8 cellular contexts compared by ENCODE assay signal in genomic region chr15:73683624-73684536, GRCh38. TPM values are rescaled to one million over a fixed set of nuclear protein-coding genes. Genes with fewer than 3 reads are reported as not detected.
DNase-seq lines count a peak whose midpoint lies in the region; ATAC-seq lines count a peak whose summit lies in the region.

Gene CD276, plus strand, starts transcription at chr15:73684383. Its CDS starts 15,257 bp downstream, at chr15:73699640.

- H3K36me3 Mint-ChIP-seq in activated CD4-positive, alpha-beta T cell treated with anti-CD3 and anti-CD28 coated beads for 36 hours (ENCODE audit: low read depth) = no peaks in the 10 kb centered on the region
- no peaks in the 10 kb centered on the region for H3K36me3 Mint-ChIP-seq in activated CD4-positive, alpha-beta T cell treated with anti-CD3 and anti-CD28 coated beads, Interleukin-2, amount 10 ng/mL, durations not matched to agents 7 days and 5 days (ENCODE audit: low read depth)

- H3K27me3 Mint-ChIP-seq in activated CD4-positive, alpha-beta T cell treated with anti-CD3 and anti-CD28 coated beads for 36 hours = peaks cover 57% of the 10 kb centered on the region
- H3K27me3 Mint-ChIP-seq in activated CD4-positive, alpha-beta T cell treated with anti-CD3 and anti-CD28 coated beads, Interleukin-2, amount 10 ng/mL, durations not matched to agents 7 days and 5 days = peaks cover 68% of the 10 kb centered on the region

- peaks cover 33% of the 10 kb centered on the region for H3K4me1 Mint-ChIP-seq in activated CD4-positive, alpha-beta T cell treated with anti-CD3 and anti-CD28 coated beads for 36 hours
- H3K4me1 Mint-ChIP-seq in activated CD4-positive, alpha-beta T cell treated with anti-CD3 and anti-CD28 coated beads, Interleukin-2, amount 10 ng/mL, durations not matched to agents 7 days and 5 days = peaks cover 3% of the 10 kb centered on the region

- peak; percentile 41 for DNase-seq in activated CD4-positive, alpha-beta T cell treated with anti-CD3 and anti-CD28 coated beads for 36 hours
- no peak for DNase-seq in activated CD4-positive, alpha-beta T cell treated with anti-CD3 and anti-CD28 coated beads, Interleukin-2, amount 10 ng/mL, durations not matched to agents 7 days and 5 days
- DNase-seq in NCI-H1417 treated with DMSO at 0.1 percent for 48 hours (lab: John Stamatoyannopoulos, UW) (peak; percentile 10), amniotic epithelial cell (ENCODE audit: low read depth) (peak; percentile 70), Right ventricle myocardium inferior (ENCODE audit: missing footprints) (peak; percentile 90), non-pigmented ciliary epithelial cell (ENCODE audit: low read depth) (peak; percentile 37)

- intact Hi-C loops in activated CD4-positive, alpha-beta T cell treated with anti-CD3 and anti-CD28 coated beads for 36 hours (cut with DNase I, micrococcal nuclease) = loop anchor here in 1 of 2 experiments (1.0 kb wide), 1 partner anchor 48 kb away; no protein-coding TSS in a partner anchor
- intact Hi-C loops in Right ventricle myocardium inferior (cut with DNase I) = loop anchor here (5.0 kb wide), 1 partner anchor 47 kb away; no protein-coding TSS in a partner anchor

- H3K27ac Mint-ChIP-seq in activated CD4-positive, alpha-beta T cell treated with anti-CD3 and anti-CD28 coated beads for 36 hours = peak within 1 kb of the TSS; percentile 32
- no peak within 1 kb of the TSS for H3K27ac Mint-ChIP-seq in activated CD4-positive, alpha-beta T cell treated with anti-CD3 and anti-CD28 coated beads, Interleukin-2, amount 10 ng/mL, durations not matched to agents 7 days and 5 days

- POLR2A ChIA-PET in activated CD4-positive, alpha-beta T cell treated with anti-CD3 and anti-CD28 coated beads for 36 hours (lab: Charles Lee) = no interaction called here
- POLR2A ChIA-PET in activated CD4-positive, alpha-beta T cell treated with anti-CD3 and anti-CD28 coated beads, Interleukin-2, amount 10 ng/mL, durations not matched to agents 7 days and 5 days (lab: Charles Lee) = interaction anchor here (0.6 kb wide), 1 partner anchor 74 kb away, joined by 3 read pairs; no protein-coding TSS in a partner anchor

- no peaks in the 10 kb centered on the region for H3K9me3 Mint-ChIP-seq in activated CD4-positive, alpha-beta T cell treated with anti-CD3 and anti-CD28 coated beads for 36 hours (ENCODE audit: low read depth)
- no peaks in the 10 kb centered on the region for H3K9me3 Mint-ChIP-seq in activated CD4-positive, alpha-beta T cell treated with anti-CD3 and anti-CD28 coated beads, Interleukin-2, amount 10 ng/mL, durations not matched to agents 7 days and 5 days

- ATAC-seq in activated CD4-positive, alpha-beta T cell treated with anti-CD3 and anti-CD28 coated beads for 36 hours = peak; percentile 59
- peak; percentile 91 for ATAC-seq in Right ventricle myocardium inferior
- no peak for ATAC-seq in HG03135 (IDR thresholded peaks at IDR 0.05; ENCODE audit: unreplicated experiment)
- ATAC-seq in HG03175 (IDR thresholded peaks at IDR 0.05; ENCODE audit: unreplicated experiment) = no peak

- H3K4me3 Mint-ChIP-seq in activated CD4-positive, alpha-beta T cell treated with anti-CD3 and anti-CD28 coated beads for 36 hours = peak within 1 kb of the TSS; percentile 59
- H3K4me3 Mint-ChIP-seq in activated CD4-positive, alpha-beta T cell treated with anti-CD3 and anti-CD28 coated beads, Interleukin-2, amount 10 ng/mL, durations not matched to agents 7 days and 5 days = no peak within 1 kb of the TSS

- CTCF ChIA-PET in activated CD4-positive, alpha-beta T cell treated with anti-CD3 and anti-CD28 coated beads for 36 hours (lab: Charles Lee) = interaction anchor here (0.6 to 1.7 kb wide), 6 partner anchors 9 to 92 kb away, joined by 3 to 8 read pairs (median 4); no protein-coding TSS in a partner anchor
- CTCF ChIA-PET in activated CD4-positive, alpha-beta T cell treated with anti-CD3 and anti-CD28 coated beads, Interleukin-2, amount 10 ng/mL, durations not matched to agents 7 days and 5 days (lab: Charles Lee) = interaction anchor here (0.5 to 4.9 kb wide), 6 partner anchors 12 to 1683 kb away, joined by 3 to 32 read pairs (median 4); no protein-coding TSS in a partner anchor

RNA-seq across cellular contexts. Expression of gene CD276, which starts in this region (rescaled TPM):
- 1 to 10 TPM; 2.6 to 3.0 TPM for total RNA-seq in activated CD4-positive, alpha-beta T cell treated with anti-CD3 and anti-CD28 coated beads for 36 hours
- under 1 TPM; 0.37 to 0.96 TPM for total RNA-seq in activated CD4-positive, alpha-beta T cell treated with anti-CD3 and anti-CD28 coated beads, Interleukin-2, amount 10 ng/mL, durations not matched to agents 7 days and 5 days
- 35.6 TPM for total RNA-seq in Right ventricle myocardium inferior

Comparison
In these comparisons a context has a peak if more than half of its experiments do, and no peak if none do; other contexts are left out.
1. ATAC-seq: peak in activated CD4-positive, alpha-beta T cell treated with anti-CD3 and anti-CD28 coated beads for 36 hours (single experiment) and Right ventricle myocardium inferior (single experiment); none in HG03135 (single experiment) and HG03175 (single experiment).